Comparison of ENCODE assay signal across 18 cellular contexts in genomic region chr6:17240803-17241500, GRCh38. TPM values are rescaled to one million over a fixed set of nuclear protein-coding genes. Genes with fewer than 3 reads are reported as not detected.
"Had no signal": no experiment of that assay in that cellular context is flagged by ENCODE, and none has a peak within 500 bp of the region (broad histone marks: within the 10 kb centered on the region; RNA-seq: fewer than 3 reads in every experiment).

No MANE protein-coding gene starts in this region.

- DNase-seq: dermis blood vessel endothelial cell; foreskin keratinocyte; left colon; left ventricle myocardium superior; naive thymus-derived CD4-positive, alpha-beta T cell; nephron progenitor cell; psoas muscle; retina; spleen; stimulated activated CD4-positive, alpha-beta T cell treated with anti-CD3 and anti-CD28 coated beads, Interleukin-15, amount 100 ng/mL, for 24 hours; stimulated activated CD4-positive, alpha-beta T cell treated with anti-CD3 and anti-CD28 coated beads, Interleukin-1b, Interleukin-23, amount 100 ng/mL, for 48 hours; stimulated activated CD4-positive, alpha-beta T cell treated with anti-CD3 and anti-CD28 coated beads, Interleukin-4, amount 100 ng/mL, for 24 hours; tibial artery; upper lobe of left lung; uterus had no signal

- H3K36me3 ChIP-seq: spleen, tibial artery, upper lobe of left lung, uterus had no signal

- H3K4me3 ChIP-seq: lung, psoas muscle, spleen, tibial artery, upper lobe of left lung, uterus had no signal

- H3K4me1 ChIP-seq: foreskin keratinocyte, psoas muscle, spleen, tibial artery, upper lobe of left lung, uterus had no signal

- H3K27ac ChIP-seq: foreskin keratinocyte, psoas muscle, spleen, tibial artery, upper lobe of left lung, uterus had no signal

- H3K27me3 ChIP-seq: tibial artery, upper lobe of left lung, uterus had no signal

- H3K9me3 ChIP-seq: psoas muscle, tibial artery, upper lobe of left lung, uterus had no signal

- ATAC-seq: foreskin keratinocyte; left colon; left ventricle myocardium superior; naive thymus-derived CD4-positive, alpha-beta T cell; psoas muscle; sciatic nerve; stimulated activated memory B cell treated with anti-CD40 and anti-IgM and Interleukin-4, amounts not matched to agents 10 μg/mL and 1 μg/mL and 100 μg/mL, for 72 hours had no signal

RNA-seq across cellular contexts. Expression of gene RBM24, which starts 40.2 kb away (rescaled TPM):
- total RNA-seq: naive thymus-derived CD4-positive, alpha-beta T cell had no signal
- polyA plus RNA-seq: naive thymus-derived CD4-positive, alpha-beta T cell had no signal
